Comparison of ENCODE assay signal across 1 cellular context in genomic region chr1:90220496-90220895, GRCh38.
TF ChIP-seq lines count a peak whose summit lies in the region.

No MANE protein-coding gene starts in this region.

TF ChIP-seq in GM23338, 12 proteins besides CTCF, POLR2A, EP300 and RAD21 (continued from another document):
- TF ChIP-seq ZNF462 (CRISPR knock-in tag; IDR thresholded peaks at IDR 0.05) (no peak), REST (IDR thresholded peaks at IDR 0.05; ENCODE audit: unreplicated experiment) (no peak), ZNF331 (CRISPR knock-in tag; IDR thresholded peaks at IDR 0.05; ENCODE audit: low read depth) (no peak), EZH2phosphoT487 (IDR thresholded peaks at IDR 0.05; ENCODE audit: unreplicated experiment) (no peak), POLR2AphosphoS5 (IDR thresholded peaks at IDR 0.05; ENCODE audit: low read depth) (no peak)
